Comparison of ENCODE assay signal across 7 cellular contexts in the genomic region with DNA sequence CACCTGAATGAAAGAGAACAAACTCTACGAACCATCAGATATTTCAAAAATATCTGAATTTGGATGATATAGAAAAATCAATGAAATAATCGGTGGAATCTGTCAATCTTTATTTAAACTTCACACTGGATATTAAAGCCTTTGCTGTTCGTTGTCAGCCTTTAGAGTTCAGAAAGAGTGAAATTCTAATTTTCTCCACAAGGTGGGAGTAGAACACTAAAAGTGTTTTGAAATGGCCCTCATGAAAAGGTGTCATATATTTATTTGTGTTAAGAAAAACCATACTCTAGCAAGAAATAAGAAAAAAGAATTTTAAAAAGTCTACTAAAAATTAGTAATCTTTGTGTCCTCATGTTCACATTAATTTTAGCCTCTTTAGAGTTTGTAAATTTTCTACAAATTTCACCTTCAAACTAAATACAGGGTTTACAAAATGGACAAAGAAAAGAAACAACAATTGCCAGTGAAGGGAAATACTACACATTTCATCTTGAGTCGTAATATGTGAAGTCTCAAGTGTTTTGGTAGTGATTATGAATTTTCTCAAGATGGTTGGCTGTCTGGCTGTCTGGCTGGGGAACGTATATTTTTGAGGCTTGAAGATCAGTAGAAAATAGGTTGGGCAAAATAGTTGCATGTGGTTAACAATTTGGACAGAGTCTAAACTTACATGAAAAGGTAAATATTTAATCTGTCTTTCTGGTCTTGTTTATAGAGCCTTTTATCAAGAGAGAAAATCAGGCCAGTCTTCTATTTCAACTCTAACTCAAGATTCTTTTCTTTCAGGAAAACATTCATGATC. TPM values are rescaled to one million over a fixed set of nuclear protein-coding genes. Genes with fewer than 3 reads are reported as not detected.
DNase-seq lines count a peak whose midpoint lies in the region; ATAC-seq and TF ChIP-seq lines count a peak whose summit lies in the region.

No MANE protein-coding gene starts in this region.

- CTCF ChIA-PET in RWPE1 (lab: Yijun Ruan, JAX) = no interaction called here

- TF ChIP-seq CTCF in GM06990 (IDR thresholded peaks at IDR 0.05; ENCODE audit: insufficient read depth, low read length, poor library complexity, severe bottlenecking) (peak; percentile 44), LNCaP clone FGC (IDR thresholded peaks at IDR 0.05; ENCODE audit: control insufficient read depth, extremely low read depth, insufficient read depth) (peak; percentile 61), RWPE1 (conservative IDR thresholded peaks at IDR 0.05; ENCODE audit: low read depth) (peak; percentile 86), fibroblast of pulmonary artery (IDR thresholded peaks at IDR 0.05; ENCODE audit: low read length, missing control alignments) (peak; percentile 65)

- H3K36me3 ChIP-seq in GM06990 (ENCODE audit: control insufficient read depth, insufficient read depth, low read length) = no peaks in the 10 kb centered on the region

- H3K27ac ChIP-seq in RWPE1 = no peak overlapping the region

- peak; percentile 88 for ATAC-seq in GM21619 (IDR thresholded peaks at IDR 0.05; ENCODE audit: unreplicated experiment)

- no peak for DNase-seq in GM06990 (ENCODE audit: extremely low read depth, insufficient read length)
- peak; percentile 51 for DNase-seq in LNCaP clone FGC (ENCODE audit: low read depth)
- peak; percentile 26 for DNase-seq in RWPE1 (ENCODE audit: low spot score)
- peak; percentile 63 for DNase-seq in fibroblast of pulmonary artery (ENCODE audit: low read depth)
- peak; percentile 1 for DNase-seq in pulmonary artery endothelial cell (ENCODE audit: low read depth, low spot score)
- no peak for DNase-seq in activated naive CD4-positive, alpha-beta T cell treated with anti-CD3 and anti-CD28 coated beads, Interleukin-2, amount 50 U/mL, for 16 hours

- POLR2A ChIA-PET in RWPE1 (lab: Yijun Ruan, JAX; ENCODE audit: low non-redundant PET) = no interaction called here

- no peaks in the 10 kb centered on the region; the same call in 1 of the 2 replicates for H3K27me3 ChIP-seq in GM06990 (replicated peaks; ENCODE audit: control insufficient read depth, insufficient read depth, low read length)

- no peak overlapping the region for H3K4me3 ChIP-seq in GM06990 (replicated peaks; ENCODE audit: low read depth, low read length)
- peak overlapping the region; percentile 17; the same call in 1 of the 2 replicates for H3K4me3 ChIP-seq in LNCaP clone FGC (ENCODE audit: low read depth, low read length)
- H3K4me3 ChIP-seq in fibroblast of pulmonary artery (replicated peaks; ENCODE audit: low read depth, low read length) = no peak overlapping the region

RNA-seq across cellular contexts. Expression of gene DNAJB9, which starts 43.7 kb away (rescaled TPM):
- 28.8 and 53.6 TPM in 2 replicates for total RNA-seq in pulmonary artery endothelial cell

RNA-seq across cellular contexts. Expression of gene THAP5, which starts 43.8 kb away (rescaled TPM):
- total RNA-seq in pulmonary artery endothelial cell = 12.8 and 17.7 TPM in 2 replicates

Comparison
In these comparisons a context has a peak if more than half of its experiments do, and no peak if none do; other contexts are left out.
1. DNase-seq: peak in LNCaP clone FGC (single experiment), RWPE1 (single experiment), fibroblast of pulmonary artery (single experiment) and pulmonary artery endothelial cell (single experiment); none in GM06990 (single experiment) and activated naive CD4-positive, alpha-beta T cell treated with anti-CD3 and anti-CD28 coated beads, Interleukin-2, amount 50 U/mL, for 16 hours (single experiment).
2. Peak in every context shown above with its lines, with median percentiles within 50 percentile points of each other: CTCF ChIP-seq.